In genomic region chr11:120667281-120667680, GRCh38 we compare ENCODE assay signal across 19 cellular contexts.
DNase-seq lines count a peak whose midpoint lies in the region; ATAC-seq and TF ChIP-seq lines count a peak whose summit lies in the region.
"Had no signal": no experiment of that assay in that cellular context is flagged by ENCODE, and none has a peak within 500 bp of the region (broad histone marks: within the 10 kb centered on the region; RNA-seq: fewer than 3 reads in every experiment).

No MANE protein-coding gene starts in this region.

- intact Hi-C loops in heart left ventricle (cut with DNase I): loop anchor here in 2 of 10 donors (10.0 kb wide), 3 partner anchors 128 to 528 kb away; no protein-coding TSS in a partner anchor
- intact Hi-C loops in spleen (cut with DNase I; ENCODE audit: low total_unique reads): no loop called here

- peaks cover 23% of the 10 kb centered on the region for H3K27me3 Mint-ChIP-seq in stimulated activated memory B cell treated with anti-CD40 and anti-IgM and Interleukin-4, amounts not matched to agents 10 μg/mL and 1 μg/mL and 100 μg/mL, for 72 hours

- 16 to 33% (median 31%) methylated on average over 13 to 14 of the region's 14 CpGs for WGBS in heart left ventricle, 4 donors
- WGBS in spleen, 5 donors: 43 to 59% (median 52%) methylated on average over 4 to 14 of the region's 14 CpGs

- TF ChIP-seq POLR2A in heart left ventricle (IDR thresholded peaks at IDR 0.05) (no peak), spleen (IDR thresholded peaks at IDR 0.05) (no peak)

- peak in 3 of 4 donors; percentile 34 to 69 (median 38) for ATAC-seq in heart left ventricle
- ATAC-seq in stimulated activated memory B cell treated with anti-CD40 and anti-IgM and Interleukin-4, amounts not matched to agents 10 μg/mL and 1 μg/mL and 100 μg/mL, for 72 hours: peak; percentile 53
- ATAC-seq: stimulated activated naive CD8-positive, alpha-beta T cell treated with anti-CD3 and anti-CD28 coated beads, Interleukin-15, amount 100 ng/mL, for 72 hours had no signal

- H3K4me1 Mint-ChIP-seq in stimulated activated memory B cell treated with anti-CD40 and anti-IgM and Interleukin-4, amounts not matched to agents 10 μg/mL and 1 μg/mL and 100 μg/mL, for 72 hours: no peaks in the 10 kb centered on the region
- H3K4me1 Mint-ChIP-seq: stimulated activated naive CD8-positive, alpha-beta T cell treated with anti-CD3 and anti-CD28 coated beads, Interleukin-15, amount 100 ng/mL, for 72 hours had no signal

- H3K27ac Mint-ChIP-seq in stimulated activated memory B cell treated with anti-CD40 and anti-IgM and Interleukin-4, amounts not matched to agents 10 μg/mL and 1 μg/mL and 100 μg/mL, for 72 hours: no peak overlapping the region
- H3K27ac Mint-ChIP-seq: activated T-helper 2 cell treated with anti-CD3 and anti-CD28 coated beads, Interferon-gamma antibody, Interleukin-2, Interleukin-4, amounts not matched to agents 10 μg/mL and 5 μg/mL and 100 μg/mL, durations not matched to agents 14 hours and 24 hours and 36 hours; stimulated activated naive CD8-positive, alpha-beta T cell treated with anti-CD3 and anti-CD28 coated beads, Interleukin-15, amount 100 ng/mL, for 72 hours had no signal

- no peak for TF ChIP-seq CTCF in heart left ventricle (IDR thresholded peaks at IDR 0.05)
- TF ChIP-seq CTCF in right atrium auricular region (IDR thresholded peaks at IDR 0.05): no peak
- TF ChIP-seq CTCF in spleen (IDR thresholded peaks at IDR 0.05 in 8 of 11, conservative IDR thresholded peaks at IDR 0.05 in 3 of 11): no peak

- no peak overlapping the region for H3K4me3 Mint-ChIP-seq in stimulated activated memory B cell treated with anti-CD40 and anti-IgM and Interleukin-4, amounts not matched to agents 10 μg/mL and 1 μg/mL and 100 μg/mL, for 72 hours
- H3K4me3 Mint-ChIP-seq: stimulated activated naive CD8-positive, alpha-beta T cell treated with anti-CD3 and anti-CD28 coated beads, Interleukin-15, amount 100 ng/mL, for 72 hours had no signal

- peaks cover 0 to 7% (median 0%) of the 10 kb centered on the region in 12 donors for H3K9me3 ChIP-seq in heart left ventricle
- no peaks in the 10 kb centered on the region for H3K9me3 ChIP-seq in right atrium auricular region
- H3K9me3 ChIP-seq in MG63: no peaks in the 10 kb centered on the region
- peaks cover 0 to 7% (median 0%) of the 10 kb centered on the region in 8 donors for H3K9me3 ChIP-seq in spleen

- DNase-seq in heart left ventricle (peak in 4 of 5 donors; percentile 14 to 58 (median 39)), right atrium auricular region (ENCODE audit: low spot score) (no peak), MG63 (peak; percentile 7), islet precursor cell (peak; percentile 55), A172 (ENCODE audit: low spot score) (no peak), spleen (no peak), NCI-H2196 (lab: John Stamatoyannopoulos, UW; ENCODE audit: unreplicated experiment) (no peak)
- DNase-seq: activated CD8-positive, alpha-beta memory T cell treated with anti-CD3 and anti-CD28 coated beads for 24 hours; glutamatergic neuron; NCI-H1436; NCI-H524 treated with DMSO at 0.1 percent for 48 hours; PC-9; stimulated activated CD4-positive, alpha-beta T cell treated with anti-CD3 and anti-CD28 coated beads, Interleukin-12 subunit alpha, Interleukin-12 subunit beta, amount 100 ng/mL, for 4 hours; stimulated activated naive CD8-positive, alpha-beta T cell treated with anti-CD3 and anti-CD28 coated beads, Interleukin-15, amount 100 ng/mL, for 72 hours had no signal

- no peaks in the 10 kb centered on the region for H3K4me1 ChIP-seq in heart left ventricle
- H3K4me1 ChIP-seq in right atrium auricular region: no peaks in the 10 kb centered on the region
- peaks cover 0 to 12% (median 6%) of the 10 kb centered on the region in 6 donors for H3K4me1 ChIP-seq in spleen
- H3K4me1 ChIP-seq: parathyroid adenoma had no signal

- peaks cover 0 to 62% (median 8%) of the 10 kb centered on the region in 9 donors for H3K27me3 ChIP-seq in heart left ventricle
- no peaks in the 10 kb centered on the region for H3K27me3 ChIP-seq in right atrium auricular region
- peaks cover 7% of the 10 kb centered on the region for H3K27me3 ChIP-seq in MG63
- peaks cover 0 to 33% (median 0%) of the 10 kb centered on the region in 7 donors for H3K27me3 ChIP-seq in spleen (replicated peaks in 1 of 7)

- no peaks in the 10 kb centered on the region for H3K9me3 Mint-ChIP-seq in stimulated activated memory B cell treated with anti-CD40 and anti-IgM and Interleukin-4, amounts not matched to agents 10 μg/mL and 1 μg/mL and 100 μg/mL, for 72 hours
- H3K9me3 Mint-ChIP-seq: activated T-helper 2 cell treated with anti-CD3 and anti-CD28 coated beads, Interferon-gamma antibody, Interleukin-2, Interleukin-4, amounts not matched to agents 10 μg/mL and 5 μg/mL and 100 μg/mL, durations not matched to agents 14 hours and 24 hours and 36 hours; stimulated activated naive CD8-positive, alpha-beta T cell treated with anti-CD3 and anti-CD28 coated beads, Interleukin-15, amount 100 ng/mL, for 72 hours had no signal

- H3K36me3 ChIP-seq in heart left ventricle (no peaks in the 10 kb centered on the region), right atrium auricular region (no peaks in the 10 kb centered on the region), MG63 (no peaks in the 10 kb centered on the region), spleen (no peaks in the 10 kb centered on the region)

- H3K36me3 Mint-ChIP-seq in stimulated activated memory B cell treated with anti-CD40 and anti-IgM and Interleukin-4, amounts not matched to agents 10 μg/mL and 1 μg/mL and 100 μg/mL, for 72 hours: no peaks in the 10 kb centered on the region

- no peak overlapping the region for H3K27ac ChIP-seq in heart left ventricle
- H3K27ac ChIP-seq in right atrium auricular region: no peak overlapping the region
- no peak overlapping the region for H3K27ac ChIP-seq in spleen
- H3K27ac ChIP-seq: epithelial cell of prostate, KMS-11, parathyroid adenoma, PC-9 had no signal

- no peak overlapping the region for H3K4me3 ChIP-seq in heart left ventricle
- H3K4me3 ChIP-seq in right atrium auricular region: no peak overlapping the region
- no peak overlapping the region for H3K4me3 ChIP-seq in MG63
- H3K4me3 ChIP-seq in spleen: no peak overlapping the region
- H3K4me3 ChIP-seq: PC-9 had no signal

Comparison
In these comparisons a context has a peak if more than half of its experiments do, and no peak if none do; other contexts are left out.
1. DNase-seq: peak in heart left ventricle (4 of 5), MG63 (single experiment) and islet precursor cell (single experiment); none in right atrium auricular region (single experiment), A172 (single experiment), spleen (single experiment) and NCI-H2196 (single experiment).